In the genomic region with DNA sequence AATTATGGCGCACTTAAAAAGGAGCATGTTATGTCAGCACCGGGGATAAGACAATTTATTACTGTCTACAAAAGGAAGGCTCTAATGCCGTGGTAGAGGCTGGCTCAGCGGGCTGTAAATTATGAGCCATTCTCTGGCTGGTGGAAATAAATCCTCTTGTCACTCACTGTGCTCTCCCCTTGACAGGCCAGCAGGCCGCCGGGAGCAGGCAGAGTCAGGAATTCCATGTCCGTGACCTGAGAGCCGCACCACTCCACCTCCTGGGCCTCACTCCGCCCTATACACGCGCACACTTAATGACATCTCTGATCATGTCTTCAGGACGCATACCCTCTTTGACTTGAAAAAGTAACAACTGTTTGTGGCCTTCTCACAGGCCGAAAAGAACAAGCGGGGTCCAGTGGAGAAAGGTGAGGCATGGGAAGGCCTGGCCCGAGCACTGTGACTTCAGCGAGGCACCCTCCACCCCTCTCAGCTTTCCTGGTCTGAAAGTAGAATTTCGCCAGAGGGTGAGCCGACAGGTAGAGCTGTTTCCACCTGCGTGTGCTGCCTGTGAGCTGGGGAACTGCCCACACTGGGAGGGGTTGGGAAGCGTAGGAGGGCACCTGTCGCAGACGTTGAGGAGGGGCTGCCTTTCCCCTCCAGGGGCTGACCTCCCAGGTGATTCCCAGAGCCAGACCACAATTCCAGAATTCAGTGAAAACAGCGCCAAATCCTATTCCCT, we compare ENCODE assay signal across 22 cellular contexts. TPM values are rescaled to one million over a fixed set of nuclear protein-coding genes. Genes with fewer than 3 reads are reported as not detected.
DNase-seq lines count a peak whose midpoint lies in the region; ATAC-seq and TF ChIP-seq lines count a peak whose summit lies in the region.
"Had no signal": no experiment of that assay in that cellular context is flagged by ENCODE, and none has a peak within 500 bp of the region (broad histone marks: within the 10 kb centered on the region; RNA-seq: fewer than 3 reads in every experiment).

No MANE protein-coding gene starts in this region.

- H3K4me1 Mint-ChIP-seq in GM23338 (peaks cover 6% of the 10 kb centered on the region), endodermal cell (peaks cover 9% of the 10 kb centered on the region), glutamatergic neuron (ENCODE audit: low read depth, unreplicated experiment) (peaks cover 6% of the 10 kb centered on the region)

- no peaks in the 10 kb centered on the region for H3F3A ChIP-seq in GM23338 (replicated peaks; ENCODE audit: low read depth)

- no peaks in the 10 kb centered on the region for H3K36me3 ChIP-seq in BLaER1 treated with 17β-estradiol and CSF1 and Interleukin-3, amounts not matched to agents 10 nM and 100 nM
- H3K36me3 ChIP-seq in GM23338 (ENCODE audit: insufficient read depth) = no peaks in the 10 kb centered on the region
- no peaks in the 10 kb centered on the region for H3K36me3 ChIP-seq in endodermal cell (ENCODE audit: control insufficient read depth, insufficient read depth, low read length)
- H3K36me3 ChIP-seq in psoas muscle (ENCODE audit: insufficient read depth in 1 of 2, low read depth in 1 of 2) = no peaks in the 10 kb centered on the region
- H3K36me3 ChIP-seq in WERI-Rb-1 = no peaks in the 10 kb centered on the region
- H3K36me3 ChIP-seq: colonic mucosa, esophagus squamous epithelium, SJCRH30, stomach, tibial nerve had no signal

- H3K27me3 Mint-ChIP-seq in GM23338 (ENCODE audit: insufficient read depth, low read depth, poor library complexity) (peaks cover 11% of the 10 kb centered on the region), endodermal cell (ENCODE audit: insufficient read depth) (peaks cover 6% of the 10 kb centered on the region), glutamatergic neuron (ENCODE audit: unreplicated experiment) (peaks cover 4% of the 10 kb centered on the region)

- H3K27ac Mint-ChIP-seq in GM23338 (no peak overlapping the region), endodermal cell (no peak overlapping the region), glutamatergic neuron (ENCODE audit: unreplicated experiment) (no peak overlapping the region)
- H3K27ac Mint-ChIP-seq: activated CD4-positive, alpha-beta memory T cell treated with anti-CD3 and anti-CD28 coated beads, Interleukin-2, amount 10 ng/mL, durations not matched to agents 7 days and 5 days; activated naive CD8-positive, alpha-beta T cell; activated T-helper 2 cell treated with anti-CD3 and anti-CD28 coated beads, Interferon-gamma antibody, Interleukin-2, Interleukin-4, amounts not matched to agents 10 μg/mL and 5 μg/mL and 100 μg/mL, durations not matched to agents 14 hours and 24 hours and 36 hours; IgD-negative memory B cell had no signal

- H3K4me3 Mint-ChIP-seq in GM23338 = no peak overlapping the region
- no peak overlapping the region for H3K4me3 Mint-ChIP-seq in endodermal cell
- no peak overlapping the region for H3K4me3 Mint-ChIP-seq in glutamatergic neuron (ENCODE audit: unreplicated experiment)
- H3K4me3 Mint-ChIP-seq: activated CD4-positive, alpha-beta memory T cell treated with anti-CD3 and anti-CD28 coated beads, Interleukin-2, amount 10 ng/mL, durations not matched to agents 7 days and 5 days had no signal

- H3K79me2 ChIP-seq in GM23338 (replicated peaks; ENCODE audit: insufficient read depth) = no peaks in the 10 kb centered on the region
- H3K79me2 ChIP-seq: hepatocyte had no signal

- H3K9ac ChIP-seq in BLaER1 treated with 17β-estradiol and CSF1 and Interleukin-3, amounts not matched to agents 10 nM and 100 nM = no peak overlapping the region
- H3K9ac ChIP-seq in endodermal cell (ENCODE audit: extremely low read depth, low read length, poor library complexity, severe bottlenecking) = no peak overlapping the region

- H3K9me3 Mint-ChIP-seq in GM23338 (no peaks in the 10 kb centered on the region), endodermal cell (no peaks in the 10 kb centered on the region), glutamatergic neuron (ENCODE audit: unreplicated experiment) (peaks cover 2% of the 10 kb centered on the region)
- H3K9me3 Mint-ChIP-seq: activated CD4-positive, alpha-beta memory T cell treated with anti-CD3 and anti-CD28 coated beads, Interleukin-2, amount 10 ng/mL, durations not matched to agents 7 days and 5 days; activated T-helper 2 cell treated with anti-CD3 and anti-CD28 coated beads, Interferon-gamma antibody, Interleukin-2, Interleukin-4, amounts not matched to agents 10 μg/mL and 5 μg/mL and 100 μg/mL, durations not matched to agents 14 hours and 24 hours and 36 hours; IgD-negative memory B cell had no signal

- intact Hi-C loops in psoas muscle (cut with DNase I) = loop anchor here (5.0 to 10.0 kb wide), 4 partner anchors 55 to 200 kb away; no protein-coding TSS in a partner anchor

- H3K27ac ChIP-seq in BLaER1 treated with 17β-estradiol and CSF1 and Interleukin-3, amounts not matched to agents 10 nM and 100 nM = no peak overlapping the region
- H3K27ac ChIP-seq in GM23338 (ENCODE audit: low read depth) = no peak overlapping the region
- H3K27ac ChIP-seq in endodermal cell (ENCODE audit: low read depth, low read length) = no peak overlapping the region
- peak overlapping the region; percentile 28 for H3K27ac ChIP-seq in psoas muscle
- no peak overlapping the region for H3K27ac ChIP-seq in WERI-Rb-1
- H3K27ac ChIP-seq: C4-2B, colonic mucosa, esophagus squamous epithelium, hepatocyte, SJCRH30, skin epidermis, tibial nerve had no signal

- no peaks in the 10 kb centered on the region for H3K9me3 ChIP-seq in BLaER1 treated with 17β-estradiol and CSF1 and Interleukin-3, amounts not matched to agents 10 nM and 100 nM (replicated peaks in 1 of 11)
- H3K9me3 ChIP-seq in endodermal cell (ENCODE audit: control insufficient read depth, low read length) (no peaks in the 10 kb centered on the region), psoas muscle (no peaks in the 10 kb centered on the region), WERI-Rb-1 (ENCODE audit: severe bottlenecking) (no peaks in the 10 kb centered on the region)
- H3K9me3 ChIP-seq: colonic mucosa, esophagus squamous epithelium, SJCRH30, stomach, tibial nerve had no signal

- peak overlapping the region in 7 of 11 experiments; percentile 79 to 99 (median 93); a peak in 10 of 22 replicates for H3K4me2 ChIP-seq in BLaER1 treated with 17β-estradiol and CSF1 and Interleukin-3, amounts not matched to agents 10 nM and 100 nM
- H3K4me2 ChIP-seq in GM23338 = no peak overlapping the region

- peak overlapping the region; percentile 56; the same call in 1 of the 2 replicates for H2AFZ ChIP-seq in GM23338
- H2AFZ ChIP-seq: hepatocyte had no signal

- H3K27me3 ChIP-seq in BLaER1 treated with 17β-estradiol and CSF1 and Interleukin-3, amounts not matched to agents 10 nM and 100 nM = peaks cover 0 to 9% (median 0%) of the 10 kb centered on the region in 11 experiments; a peak in 2 of 22 replicates
- H3K27me3 ChIP-seq in GM23338 (ENCODE audit: insufficient read depth) = no peaks in the 10 kb centered on the region
- H3K27me3 ChIP-seq in endodermal cell (ENCODE audit: control insufficient read depth, insufficient read depth, low read length, poor library complexity, severe bottlenecking) = no peaks in the 10 kb centered on the region
- H3K27me3 ChIP-seq in psoas muscle (ENCODE audit: insufficient read depth in 3 of 3, low read length in 2 of 3) = no peaks in the 10 kb centered on the region
- H3K27me3 ChIP-seq in WERI-Rb-1 (ENCODE audit: insufficient read depth, low read depth, severe bottlenecking) = no peaks in the 10 kb centered on the region
- H3K27me3 ChIP-seq: colonic mucosa, hepatocyte, SJCRH30 had no signal

- ATAC-seq in GM23338 (peak; percentile 13), psoas muscle (peak in 3 of 4 donors; percentile 52 to 62 (median 59))

- no peaks in the 10 kb centered on the region for H3K9me2 ChIP-seq in GM23338 (ENCODE audit: insufficient read depth)

- H3K36me3 Mint-ChIP-seq in GM23338 (ENCODE audit: low read depth) (no peaks in the 10 kb centered on the region), endodermal cell (ENCODE audit: low read depth) (no peaks in the 10 kb centered on the region), glutamatergic neuron (ENCODE audit: unreplicated experiment) (no peaks in the 10 kb centered on the region)
- H3K36me3 Mint-ChIP-seq: activated naive CD8-positive, alpha-beta T cell had no signal

- DNase-seq in GM23338 (ENCODE audit: low spot score) (no peak), endodermal cell (peak; percentile 46), psoas muscle (peak in 1 of 2 donors; percentile 75), NCI-H526 treated with DMSO at 0.1 percent for 48 hours (lab: John Stamatoyannopoulos, UW) (no peak), glutamatergic neuron (no peak), WERI-Rb-1 (no peak)
- DNase-seq: colonic mucosa, esophagus squamous epithelium, NCI-H1092, NCI-H187 treated with DMSO at 0.1 percent for 48 hours, occipital lobe had no signal

- peaks cover 28 to 81% (median 70%) of the 10 kb centered on the region in 10 experiments for H3K4me1 ChIP-seq in BLaER1 treated with 17β-estradiol and CSF1 and Interleukin-3, amounts not matched to agents 10 nM and 100 nM
- H3K4me1 ChIP-seq in GM23338 (ENCODE audit: insufficient read depth) = no peaks in the 10 kb centered on the region
- H3K4me1 ChIP-seq in endodermal cell (ENCODE audit: control insufficient read depth, insufficient read depth, low read length) = peaks cover 2% of the 10 kb centered on the region
- peaks cover 35% of the 10 kb centered on the region for H3K4me1 ChIP-seq in psoas muscle
- H3K4me1 ChIP-seq: colonic mucosa had no signal

- WGBS in endodermal cell (ENCODE audit: insufficient coverage in 1 of 2, insufficient read length in 1 of 2), 2 experiments = 94% methylated on average over 11 to 23 of the region's 23 CpGs
- 67 to 75% (median 72%) methylated on average over 23 of the region's 23 CpGs for WGBS in psoas muscle, 3 donors

- peaks cover 0 to 34% (median 0%) of the 10 kb centered on the region in 11 experiments; a peak in 9 of 22 replicates for H4K20me1 ChIP-seq in BLaER1 treated with 17β-estradiol and CSF1 and Interleukin-3, amounts not matched to agents 10 nM and 100 nM
- no peaks in the 10 kb centered on the region for H4K20me1 ChIP-seq in GM23338 (replicated peaks; ENCODE audit: insufficient read depth)

- no peak overlapping the region for H3K4me3 ChIP-seq in BLaER1 treated with 17β-estradiol and CSF1 and Interleukin-3, amounts not matched to agents 10 nM and 100 nM
- no peak overlapping the region for H3K4me3 ChIP-seq in GM23338
- H3K4me3 ChIP-seq in endodermal cell (ENCODE audit: low read length) = no peak overlapping the region
- H3K4me3 ChIP-seq in psoas muscle = no peak overlapping the region
- H3K4me3 ChIP-seq in WERI-Rb-1 (ENCODE audit: low read depth, low read length) = no peak overlapping the region
- H3K4me3 ChIP-seq: colonic mucosa, hepatocyte, SJCRH30, skin epidermis, stomach, tibial nerve had no signal

- TF ChIP-seq CTCF in GM23338 (conservative IDR thresholded peaks at IDR 0.05; ENCODE audit: low read depth in 2 of 2) = no peak
- TF ChIP-seq CTCF in endodermal cell (conservative IDR thresholded peaks at IDR 0.05) = no peak
- TF ChIP-seq CTCF in psoas muscle (IDR thresholded peaks at IDR 0.05) = no peak
- no peak for TF ChIP-seq CTCF in glutamatergic neuron (IDR thresholded peaks at IDR 0.05; ENCODE audit: partially characterized antibody, unreplicated experiment)
- TF ChIP-seq CTCF in WERI-Rb-1 (IDR thresholded peaks at IDR 0.05; ENCODE audit: low read depth, low read length) = no peak

RNA-seq across cellular contexts. Expression of gene PCSK6, which starts 13.2 kb away (rescaled TPM):
- 6.7 and 7.8 TPM in 2 replicates for total RNA-seq in GM23338 (2014; rRNA removed; shearing (Covaris generic))
- polyA plus RNA-seq in GM23338 (2016; fragmentation: Nextera tagmentation; extraction: Ambion mirVana) = 1.7 and 2.4 TPM in 2 replicates
- total RNA-seq in endodermal cell = 1 to 10 TPM; 6.6 to 9.8 TPM
- 4.2 TPM for polyA plus RNA-seq in endodermal cell (2013, experiment 1 of 2)
- 4.7 TPM for polyA plus RNA-seq in endodermal cell (2013, experiment 2 of 2)
- total RNA-seq in psoas muscle = 10 to 100 TPM; 13.3 to 32.7 (median 20.7) TPM
- polyA plus RNA-seq in psoas muscle = 10 to 100 TPM in 1 of 3 donors, 1 to 10 TPM in 2; 8.3 to 10.3 (median 9.8) TPM
- 3.8 TPM for total RNA-seq in glutamatergic neuron (ENCODE audit: unreplicated experiment)
